Comparison of ENCODE assay signal across 20 cellular contexts in the genomic region with DNA sequence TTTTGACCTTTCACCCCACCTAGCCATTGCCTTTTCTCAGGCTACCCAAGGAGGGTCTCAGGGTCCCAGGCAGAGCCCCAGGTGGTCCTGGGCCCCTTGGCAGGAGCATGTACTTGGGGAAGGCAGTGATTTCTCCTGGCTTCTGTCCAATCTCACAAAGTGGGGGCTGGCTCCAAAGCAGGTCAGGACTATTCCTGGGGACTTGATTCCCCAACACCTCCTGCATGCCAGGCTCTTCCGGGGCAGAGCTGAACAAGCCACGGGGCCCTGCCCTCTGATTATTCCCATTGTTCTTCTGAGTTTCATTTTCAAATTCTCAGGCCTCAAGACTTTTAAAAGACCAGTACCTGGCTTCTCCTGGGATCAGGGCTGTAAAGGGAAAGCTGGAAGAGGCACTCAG. TPM values are rescaled to one million over a fixed set of nuclear protein-coding genes. Genes with fewer than 3 reads are reported as not detected.
DNase-seq lines count a peak whose midpoint lies in the region; ATAC-seq and TF ChIP-seq lines count a peak whose summit lies in the region.
"Had no signal": no experiment of that assay in that cellular context is flagged by ENCODE, and none has a peak within 500 bp of the region (broad histone marks: within the 10 kb centered on the region; RNA-seq: fewer than 3 reads in every experiment).

No MANE protein-coding gene starts in this region.

- peak overlapping the region; percentile 57 for H3K27ac Mint-ChIP-seq in Caco-2 (ENCODE audit: unreplicated experiment)
- no peak overlapping the region for H3K27ac Mint-ChIP-seq in T-cell
- no peak overlapping the region for H3K27ac Mint-ChIP-seq in endothelial cell (ENCODE audit: unreplicated experiment)
- no peak overlapping the region for H3K27ac Mint-ChIP-seq in neural progenitor cell
- H3K27ac Mint-ChIP-seq: stimulated activated memory B cell treated with anti-CD40 and anti-IgM and Interleukin-4, amounts not matched to agents 10 μg/mL and 1 μg/mL and 100 μg/mL, for 72 hours had no signal

- DNase-seq in Caco-2 (no peak), T-cell (no peak), endothelial cell (ENCODE audit: low spot score) (no peak), neural progenitor cell (ENCODE audit: low spot score) (no peak), epidermal melanocyte (ENCODE audit: insufficient read length, low spot score) (no peak), NCI-H748 treated with DMSO at 0.1 percent for 48 hours (lab: John Stamatoyannopoulos, UW) (no peak), NCI-H2081 treated with DMSO at 0.1 percent for 48 hours (lab: John Stamatoyannopoulos, UW) (no peak)
- DNase-seq: activated effector memory CD4-positive, alpha-beta T cell treated with anti-CD3 and anti-CD28 coated beads, Interleukin-2, amount 50 U/mL, for 16 hours; body of pancreas; DND-41; effector CD4-positive, alpha-beta T cell; foreskin keratinocyte; H7; NCI-H69; nucleus accumbens; SW 1271 had no signal

- H3K4me3 Mint-ChIP-seq in Caco-2 (ENCODE audit: unreplicated experiment) (no peak overlapping the region), T-cell (peak overlapping the region; percentile 71 to 91 (median 77)), endothelial cell (ENCODE audit: unreplicated experiment) (peak overlapping the region; percentile 83), neural progenitor cell (peak overlapping the region; percentile 87)

- TF ChIP-seq CTCF in Caco-2 (IDR thresholded peaks at IDR 0.05; ENCODE audit: insufficient read depth in 1 of 2, low read depth in 1 of 2, low read length in 1 of 2, severe bottlenecking in 1 of 2, unreplicated experiment in 1 of 2) (no peak), endothelial cell (IDR thresholded peaks at IDR 0.05; ENCODE audit: unreplicated experiment) (no peak), neural progenitor cell (IDR thresholded peaks at IDR 0.05) (no peak)

- H3K4me1 Mint-ChIP-seq in Caco-2 (ENCODE audit: low read depth, unreplicated experiment) (peaks cover 13% of the 10 kb centered on the region), T-cell (peaks cover 27 to 33% (median 29%) of the 10 kb centered on the region in 3 donors), endothelial cell (ENCODE audit: unreplicated experiment) (peaks cover 28% of the 10 kb centered on the region), neural progenitor cell (peaks cover 60% of the 10 kb centered on the region)

- peaks cover 75% of the 10 kb centered on the region for H3F3A ChIP-seq in neural progenitor cell (ENCODE audit: low read depth)

- H3K36me3 Mint-ChIP-seq in Caco-2 (ENCODE audit: insufficient read depth, unreplicated experiment) = peaks cover 42% of the 10 kb centered on the region
- H3K36me3 Mint-ChIP-seq in T-cell = no peaks in the 10 kb centered on the region
- peaks cover 6% of the 10 kb centered on the region for H3K36me3 Mint-ChIP-seq in endothelial cell (ENCODE audit: low read depth, unreplicated experiment)
- peaks cover 2% of the 10 kb centered on the region for H3K36me3 Mint-ChIP-seq in neural progenitor cell
- H3K36me3 Mint-ChIP-seq: stimulated activated memory B cell treated with anti-CD40 and anti-IgM and Interleukin-4, amounts not matched to agents 10 μg/mL and 1 μg/mL and 100 μg/mL, for 72 hours had no signal

- H4K20me1 ChIP-seq in neural progenitor cell (ENCODE audit: low read depth) = peaks cover 66% of the 10 kb centered on the region

- no peak overlapping the region for H2AFZ ChIP-seq in neural progenitor cell (replicated peaks)

- POLR2A ChIA-PET in Caco-2 (lab: Charles Lee) (no interaction called here), T-cell (lab: Charles Lee) (no interaction called here)

- no peaks in the 10 kb centered on the region for H3K27me3 Mint-ChIP-seq in Caco-2 (ENCODE audit: insufficient read depth, unreplicated experiment)
- H3K27me3 Mint-ChIP-seq in T-cell = no peaks in the 10 kb centered on the region
- peaks cover 12% of the 10 kb centered on the region for H3K27me3 Mint-ChIP-seq in endothelial cell (ENCODE audit: unreplicated experiment)
- H3K27me3 Mint-ChIP-seq in neural progenitor cell (ENCODE audit: insufficient read depth, low read depth) = peaks cover 5% of the 10 kb centered on the region
- H3K27me3 Mint-ChIP-seq: stimulated activated memory B cell treated with anti-CD40 and anti-IgM and Interleukin-4, amounts not matched to agents 10 μg/mL and 1 μg/mL and 100 μg/mL, for 72 hours had no signal

- H3K4me1 ChIP-seq in Caco-2 = peaks cover 13% of the 10 kb centered on the region
- H3K4me1 ChIP-seq in neural progenitor cell = peaks cover 49% of the 10 kb centered on the region

- H3K27me3 ChIP-seq in Caco-2 (replicated peaks; ENCODE audit: control insufficient read depth, insufficient read depth, low read length) (no peaks in the 10 kb centered on the region), neural progenitor cell (peaks cover 1% of the 10 kb centered on the region)
- H3K27me3 ChIP-seq: BLaER1 treated with 17β-estradiol and CSF1 and Interleukin-3, amounts not matched to agents 10 nM and 100 nM; body of pancreas; foreskin keratinocyte; Peyer's patch had no signal

- H3K4me3 ChIP-seq in Caco-2 (ENCODE audit: low read depth, low read length) = no peak overlapping the region
- no peak overlapping the region for H3K4me3 ChIP-seq in neural progenitor cell
- H3K4me3 ChIP-seq: BLaER1 treated with 17β-estradiol and CSF1 and Interleukin-3, amounts not matched to agents 10 nM and 100 nM; body of pancreas; lung; Peyer's patch had no signal

- CTCF ChIA-PET in Caco-2 (lab: Charles Lee) = interaction anchor here (0.6 kb wide), 1 partner anchor 282 kb away, joined by 5 read pairs; no protein-coding TSS in a partner anchor
- CTCF ChIA-PET in T-cell (lab: Charles Lee) = no interaction called here

- no peaks in the 10 kb centered on the region for H3K9me3 Mint-ChIP-seq in Caco-2 (ENCODE audit: unreplicated experiment)
- H3K9me3 Mint-ChIP-seq in T-cell = no peaks in the 10 kb centered on the region
- H3K9me3 Mint-ChIP-seq in endothelial cell (ENCODE audit: unreplicated experiment) = no peaks in the 10 kb centered on the region
- no peaks in the 10 kb centered on the region for H3K9me3 Mint-ChIP-seq in neural progenitor cell
- H3K9me3 Mint-ChIP-seq: stimulated activated memory B cell treated with anti-CD40 and anti-IgM and Interleukin-4, amounts not matched to agents 10 μg/mL and 1 μg/mL and 100 μg/mL, for 72 hours had no signal

- no peak overlapping the region for H3K4me2 ChIP-seq in neural progenitor cell

- ATAC-seq in T-cell (replicated peaks in 1 of 4) = no peak
- ATAC-seq: body of pancreas; foreskin keratinocyte; stimulated activated memory B cell treated with anti-CD40 and anti-IgM and Interleukin-4, amounts not matched to agents 10 μg/mL and 1 μg/mL and 100 μg/mL, for 72 hours had no signal

- no peaks in the 10 kb centered on the region for H3K9me3 ChIP-seq in Caco-2
- no peaks in the 10 kb centered on the region for H3K9me3 ChIP-seq in neural progenitor cell (ENCODE audit: low read depth)
- H3K9me3 ChIP-seq: BLaER1 treated with 17β-estradiol and CSF1 and Interleukin-3, amounts not matched to agents 10 nM and 100 nM; body of pancreas; Peyer's patch had no signal

- no peak overlapping the region for H3K9ac ChIP-seq in neural progenitor cell
- H3K9ac ChIP-seq: BLaER1 treated with 17β-estradiol and CSF1 and Interleukin-3, amounts not matched to agents 10 nM and 100 nM had no signal

- no TSS peak for BruUV-seq in Caco-2 (replicated peaks; lab: Mats Ljungman, UMichigan)

- no peak overlapping the region for H3K27ac ChIP-seq in neural progenitor cell
- H3K27ac ChIP-seq: BLaER1 treated with 17β-estradiol and CSF1 and Interleukin-3, amounts not matched to agents 10 nM and 100 nM; body of pancreas; foreskin keratinocyte had no signal

- intact Hi-C loops in Caco-2 (cut with micrococcal nuclease; ENCODE audit: unreplicated experiment) = no loop called here

- peaks cover 32% of the 10 kb centered on the region for H3K79me2 ChIP-seq in neural progenitor cell (ENCODE audit: low read depth)

- H3K36me3 ChIP-seq in Caco-2 (ENCODE audit: control insufficient read depth, insufficient read depth, low read length) (no peaks in the 10 kb centered on the region), neural progenitor cell (no peaks in the 10 kb centered on the region)
- H3K36me3 ChIP-seq: Peyer's patch had no signal

RNA-seq across cellular contexts. Expression of gene TCF20, which starts 1.5 kb away (rescaled TPM):
- 81.7 and 82.7 TPM in 2 replicates for total RNA-seq in Caco-2 (2022)
- 10 to 100 TPM; 84.2 to 98.8 (median 88.5) TPM for total RNA-seq in T-cell
- 63.6 TPM for total RNA-seq in endothelial cell (ENCODE audit: unreplicated experiment)
- 53.7 and 67.4 TPM in 2 replicates for total RNA-seq in neural progenitor cell (ENCODE audit: low replicate concordance)
